24 cellular contexts compared by ENCODE assay signal in genomic region chr4:99572527-99573240, GRCh38. TPM values are rescaled to one million over a fixed set of nuclear protein-coding genes. Genes with fewer than 3 reads are reported as not detected.
DNase-seq lines count a peak whose midpoint lies in the region; ATAC-seq, FAIRE-seq and TF ChIP-seq lines count a peak whose summit lies in the region.
"Had no signal": no experiment of that assay in that cellular context is flagged by ENCODE, and none has a peak within 500 bp of the region (broad histone marks: within the 10 kb centered on the region; RNA-seq: fewer than 3 reads in every experiment).

No MANE protein-coding gene starts in this region.

- H3K4me3 ChIP-seq in breast epithelium (no peak overlapping the region), esophagus muscularis mucosa (no peak overlapping the region)
- H3K4me3 ChIP-seq: HAP-1, ovary, SJCRH30, upper lobe of left lung had no signal

- no peaks in the 10 kb centered on the region for H3K9me3 ChIP-seq in breast epithelium
- H3K9me3 ChIP-seq in esophagus muscularis mucosa: no peaks in the 10 kb centered on the region
- H3K9me3 ChIP-seq: HAP-1, ovary, SJCRH30, upper lobe of left lung had no signal

- H3K4me1 Mint-ChIP-seq in MCF 10A (ENCODE audit: insufficient read depth, unreplicated experiment): no peaks in the 10 kb centered on the region
- no peaks in the 10 kb centered on the region for H3K4me1 Mint-ChIP-seq in activated CD8-positive, alpha-beta T cell treated with anti-CD3 and anti-CD28 coated beads, Interleukin-2, amount 10 ng/mL, durations not matched to agents 7 days and 5 days (ENCODE audit: low read depth)
- H3K4me1 Mint-ChIP-seq: activated CD4-positive, alpha-beta T cell treated with anti-CD3 and anti-CD28 coated beads for 36 hours had no signal

- no peak for TF ChIP-seq EP300 in esophagus muscularis mucosa (IDR thresholded peaks at IDR 0.05)

- CTCF ChIA-PET in MCF 10A (lab: Yijun Ruan, JAX): interaction anchor here (0.6 to 1.5 kb wide), 4 partner anchors 36 to 236 kb away, joined by 3 to 7 read pairs (median 4); no protein-coding TSS in a partner anchor
- CTCF ChIA-PET in activated CD8-positive, alpha-beta T cell treated with anti-CD3 and anti-CD28 coated beads, Interleukin-2, amount 10 ng/mL, durations not matched to agents 7 days and 5 days (lab: Charles Lee): no interaction called here

- FAIRE-seq in GM19239 (lab: Jason Lieb, UNC): no peak
- FAIRE-seq: A204.1 had no signal

- ATAC-seq in activated CD8-positive, alpha-beta T cell treated with anti-CD3 and anti-CD28 coated beads, Interleukin-2, amount 10 ng/mL, durations not matched to agents 7 days and 5 days: no peak
- ATAC-seq in GM18520 (IDR thresholded peaks at IDR 0.05; ENCODE audit: unreplicated experiment): no peak
- ATAC-seq: activated CD4-positive, alpha-beta T cell treated with anti-CD3 and anti-CD28 coated beads for 36 hours; foreskin keratinocyte; naive thymus-derived CD4-positive, alpha-beta T cell had no signal

- no peak for TF ChIP-seq CTCF in MCF 10A (IDR thresholded peaks at IDR 0.05; ENCODE audit: unreplicated experiment)
- TF ChIP-seq CTCF in breast epithelium (IDR thresholded peaks at IDR 0.05): no peak
- TF ChIP-seq CTCF in esophagus muscularis mucosa (IDR thresholded peaks at IDR 0.05): no peak

- H3K27me3 ChIP-seq in breast epithelium (peaks cover 0 to 6% of the 10 kb centered on the region in 2 donors), esophagus muscularis mucosa (no peaks in the 10 kb centered on the region)
- H3K27me3 ChIP-seq: ovary, SJCRH30, upper lobe of left lung had no signal

- POLR2A ChIA-PET in MCF 10A (lab: Yijun Ruan, JAX): interaction anchor here (0.9 to 2.1 kb wide), 9 partner anchors 9 to 376 kb away, joined by 3 to 19 read pairs (median 3); partner anchors contain the start of genes DAPP1, DNAJB14, LAMTOR3 and TRMT10A
- POLR2A ChIA-PET in activated CD8-positive, alpha-beta T cell treated with anti-CD3 and anti-CD28 coated beads, Interleukin-2, amount 10 ng/mL, durations not matched to agents 7 days and 5 days (lab: Charles Lee): no interaction called here

- no peak overlapping the region for H3K27ac Mint-ChIP-seq in MCF 10A (ENCODE audit: low read depth, unreplicated experiment)
- H3K27ac Mint-ChIP-seq in activated CD8-positive, alpha-beta T cell treated with anti-CD3 and anti-CD28 coated beads, Interleukin-2, amount 10 ng/mL, durations not matched to agents 7 days and 5 days: no peak overlapping the region
- H3K27ac Mint-ChIP-seq: activated CD4-positive, alpha-beta T cell treated with anti-CD3 and anti-CD28 coated beads for 36 hours; naive thymus-derived CD4-positive, alpha-beta T cell had no signal

- peaks cover 64% of the 10 kb centered on the region for H3K27me3 Mint-ChIP-seq in MCF 10A (ENCODE audit: insufficient read depth, unreplicated experiment)
- peaks cover 37% of the 10 kb centered on the region for H3K27me3 Mint-ChIP-seq in activated CD8-positive, alpha-beta T cell treated with anti-CD3 and anti-CD28 coated beads, Interleukin-2, amount 10 ng/mL, durations not matched to agents 7 days and 5 days (ENCODE audit: low read depth)

- no peak for TF ChIP-seq POLR2A in breast epithelium (IDR thresholded peaks at IDR 0.05)
- no peak for TF ChIP-seq POLR2A in esophagus muscularis mucosa (IDR thresholded peaks at IDR 0.05; ENCODE audit: low read depth)

- no peak overlapping the region for H3K27ac ChIP-seq in breast epithelium
- peak overlapping the region; percentile 52 to 70 (median 62) for H3K27ac ChIP-seq in esophagus muscularis mucosa (replicated peaks in 1 of 4)
- H3K27ac ChIP-seq: foreskin keratinocyte, SJCRH30 had no signal

- no peak overlapping the region for H3K4me3 Mint-ChIP-seq in MCF 10A (ENCODE audit: unreplicated experiment)
- H3K4me3 Mint-ChIP-seq in activated CD8-positive, alpha-beta T cell treated with anti-CD3 and anti-CD28 coated beads, Interleukin-2, amount 10 ng/mL, durations not matched to agents 7 days and 5 days: no peak overlapping the region
- H3K4me3 Mint-ChIP-seq: activated CD4-positive, alpha-beta T cell treated with anti-CD3 and anti-CD28 coated beads for 36 hours; naive thymus-derived CD4-positive, alpha-beta T cell had no signal

- no TSS peak for BruUV-seq in MCF 10A (replicated peaks; lab: Mats Ljungman, UMichigan)

- 58% methylated on average over 6 of the region's 6 CpGs for WGBS in esophagus muscularis mucosa

- intact Hi-C loops in MCF 10A (cut with micrococcal nuclease): no loop called here
- intact Hi-C loops in breast epithelium (cut with DNase I; ENCODE audit: low total_unique reads): no loop called here
- intact Hi-C loops in esophagus muscularis mucosa (cut with DNase I): no loop called here

- no peaks in the 10 kb centered on the region for H3K9me3 Mint-ChIP-seq in MCF 10A (ENCODE audit: unreplicated experiment)
- no peaks in the 10 kb centered on the region for H3K9me3 Mint-ChIP-seq in activated CD8-positive, alpha-beta T cell treated with anti-CD3 and anti-CD28 coated beads, Interleukin-2, amount 10 ng/mL, durations not matched to agents 7 days and 5 days (ENCODE audit: insufficient read depth)

- H3K4me1 ChIP-seq in breast epithelium (no peaks in the 10 kb centered on the region), esophagus muscularis mucosa (peaks cover 0 to 27% (median 13%) of the 10 kb centered on the region in 4 donors)
- H3K4me1 ChIP-seq: foreskin keratinocyte, HAP-1, SJCRH30 had no signal

- no peaks in the 10 kb centered on the region for H3K36me3 ChIP-seq in breast epithelium
- H3K36me3 ChIP-seq in esophagus muscularis mucosa: no peaks in the 10 kb centered on the region
- H3K36me3 ChIP-seq: HAP-1, ovary, SJCRH30, upper lobe of left lung had no signal

- no peaks in the 10 kb centered on the region for H3K36me3 Mint-ChIP-seq in MCF 10A (ENCODE audit: insufficient read depth, unreplicated experiment)
- H3K36me3 Mint-ChIP-seq in activated CD8-positive, alpha-beta T cell treated with anti-CD3 and anti-CD28 coated beads, Interleukin-2, amount 10 ng/mL, durations not matched to agents 7 days and 5 days (ENCODE audit: low read depth): no peaks in the 10 kb centered on the region
- H3K36me3 Mint-ChIP-seq: naive thymus-derived CD4-positive, alpha-beta T cell had no signal

- DNase-seq in MCF 10A (ENCODE audit: unreplicated experiment) (peak; percentile 69), breast epithelium (ENCODE audit: low spot score in 2 of 2) (no peak), esophagus muscularis mucosa (ENCODE audit: extremely low spot score) (no peak), myocyte (ENCODE audit: low read depth) (peak; percentile 23), GM19239 (ENCODE audit: insufficient read length, low spot score) (no peak)
- no peak for DNase-seq in activated CD4-positive, CD25-positive, alpha-beta regulatory T cell (lab: John Stamatoyannopoulos, UW)
- no peak for DNase-seq in activated CD8-positive, alpha-beta T cell treated with anti-CD3 and anti-CD28 coated beads, Interleukin-2, amount 10 ng/mL, durations not matched to agents 7 days and 5 days
- DNase-seq: activated CD4-positive, alpha-beta T cell treated with anti-CD3 and anti-CD28 coated beads for 36 hours; activated gamma-delta T cell treated with Interleukin-2 at 50 U/mL for 16 hours; anterior cingulate cortex; C1 segment of cervical spinal cord; DMS153; foreskin keratinocyte; Kasumi-1; naive thymus-derived CD4-positive, alpha-beta T cell; NCI-H1417 treated with DMSO at 0.1 percent for 48 hours; NCI-H345; ovary; SJCRH30; upper lobe of left lung had no signal

RNA-seq across cellular contexts. Expression of gene MTTP, which starts 1.9 kb away (rescaled TPM):
- 0.27 and 0.51 TPM in 2 replicates for total RNA-seq in MCF 10A (2022)
- under 1 TPM in 1 of 3 donors, not detected in 2; 0.64 TPM for total RNA-seq in breast epithelium
- 1 to 10 TPM in 1 of 4 donors, under 1 TPM in 3; 0.45 to 1.2 (median 0.70) TPM for total RNA-seq in esophagus muscularis mucosa
- 0.10 and 0.80 TPM in 2 replicates for total RNA-seq in myocyte
- 0.09 TPM for polyA plus RNA-seq in myocyte (2012)
- total RNA-seq in activated CD8-positive, alpha-beta T cell treated with anti-CD3 and anti-CD28 coated beads, Interleukin-2, amount 10 ng/mL, durations not matched to agents 7 days and 5 days: under 1 TPM in 1 of 2 experiments, not detected in 1; 0.58 TPM
- total RNA-seq: chondrocyte had no signal
- polyA plus RNA-seq: naive thymus-derived CD4-positive, alpha-beta T cell had no signal

RNA-seq across cellular contexts. Expression of gene TRMT10A, which starts 8.8 kb away (rescaled TPM):
- total RNA-seq in MCF 10A (2022) (17.7 and 19.1 TPM in 2 replicates), breast epithelium (1 to 10 TPM; 5.2 to 7.8 (median 7.2) TPM), esophagus muscularis mucosa (1 to 10 TPM; 3.0 to 5.3 (median 4.8) TPM), myocyte (10.7 and 13.7 TPM in 2 replicates)
- polyA plus RNA-seq in myocyte (2012): 3.3 TPM
- 1 to 10 TPM; 7.4 to 8.2 TPM for total RNA-seq in activated CD8-positive, alpha-beta T cell treated with anti-CD3 and anti-CD28 coated beads, Interleukin-2, amount 10 ng/mL, durations not matched to agents 7 days and 5 days

Comparison
In these comparisons a context has a peak if more than half of its experiments do, and no peak if none do; other contexts are left out.
1. DNase-seq: peak in MCF 10A (single experiment) and myocyte (single experiment); none in breast epithelium (0 of 2), esophagus muscularis mucosa (single experiment), activated CD4-positive, CD25-positive, alpha-beta regulatory T cell (0 of 4), activated CD8-positive, alpha-beta T cell treated with anti-CD3 and anti-CD28 coated beads, Interleukin-2, amount 10 ng/mL, durations not matched to agents 7 days and 5 days (single experiment) and GM19239 (single experiment).
2. H3K27ac ChIP-seq: peak in esophagus muscularis mucosa (4 of 4); none in breast epithelium (0 of 2).